Comparison of ENCODE assay signal across 1 cellular context in the genomic region with DNA sequence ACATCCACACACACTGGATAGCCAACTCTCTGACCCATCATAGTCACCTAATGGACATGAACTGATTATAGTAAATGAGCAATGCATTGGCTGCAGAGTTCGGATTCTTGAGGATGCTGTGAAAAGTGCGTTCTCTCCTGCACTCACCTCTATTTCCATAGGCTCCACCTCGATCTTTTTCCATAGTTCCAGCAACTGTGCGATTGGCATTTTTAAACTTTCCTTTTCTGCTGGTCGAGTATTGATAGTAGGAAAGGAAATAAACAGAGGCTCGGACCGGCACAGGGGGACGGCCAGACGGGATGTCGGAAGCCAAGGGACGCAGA.
TF ChIP-seq lines count a peak whose summit lies in the region.

No MANE protein-coding gene starts in this region.

TF ChIP-seq in WTC11, 78 proteins besides CTCF, POLR2A, EP300 and RAD21 (continued from another document):
- TF ChIP-seq PRDM15 (CRISPR knock-in tag; IDR thresholded peaks at IDR 0.05) (no peak), SOX15 (CRISPR knock-in tag; IDR thresholded peaks at IDR 0.05) (no peak), ZMAT4 (CRISPR knock-in tag; IDR thresholded peaks at IDR 0.05) (no peak), ZNF317 (CRISPR knock-in tag; IDR thresholded peaks at IDR 0.05; ENCODE audit: borderline replicate concordance, low read depth) (no peak)
